1 cellular context compared by ENCODE assay signal in genomic region chr3:32821686-32822296, GRCh38.
TF ChIP-seq lines count a peak whose summit lies in the region.

No MANE protein-coding gene starts in this region.

TF ChIP-seq in HepG2, 621 proteins besides CTCF, POLR2A, EP300 and RAD21 (continued from another document):
- 0 out of 2 replicates have a peak, but pooled peaks have one; percentile 32 for TF ChIP-seq PATZ1 (CRISPR knock-in tag; IDR thresholded peaks at IDR 0.05)
- 0 out of 2 replicates have a peak, but pooled peaks have one; percentile 6 for TF ChIP-seq NR2C2 (CRISPR knock-in tag; IDR thresholded peaks at IDR 0.05; ENCODE audit: borderline replicate concordance)
- 0 out of 2 replicates have a peak, but pooled peaks have one; percentile 22 for TF ChIP-seq ZNF558 (CRISPR knock-in tag; IDR thresholded peaks at IDR 0.05; ENCODE audit: borderline replicate concordance)
- TF ChIP-seq RBM22 (optimal IDR thresholded peaks at IDR 0.05; ENCODE audit: low read length): peak; percentile 96
- peak; percentile 34; the same call in 1 of the 2 replicates for TF ChIP-seq TFDP2 (CRISPR knock-in tag; IDR thresholded peaks at IDR 0.05)
- peak; percentile 44; the same call in 1 of the 2 replicates for TF ChIP-seq KMT2A (CRISPR knock-in tag; IDR thresholded peaks at IDR 0.05)
- TF ChIP-seq NR3C1 (CRISPR knock-in tag; IDR thresholded peaks at IDR 0.05): no peak
- no peak for TF ChIP-seq SRSF1 (optimal IDR thresholded peaks at IDR 0.05; ENCODE audit: low read depth, low read length)
- TF ChIP-seq RBFOX2 (IDR thresholded peaks at IDR 0.05; ENCODE audit: low read depth, low read length): peak; percentile 84
- 0 out of 2 replicates have a peak, but pooled peaks have one; percentile 70 for TF ChIP-seq MLLT10 (CRISPR knock-in tag; IDR thresholded peaks at IDR 0.05)
- peak; percentile 30; the same call in 1 of the 2 replicates for TF ChIP-seq ZNF142 (CRISPR knock-in tag; IDR thresholded peaks at IDR 0.05)
- 0 out of 2 replicates have a peak, but pooled peaks have one; percentile 19 for TF ChIP-seq MED13 (CRISPR knock-in tag; IDR thresholded peaks at IDR 0.05)
- peak; percentile 33; the same call in 1 of the 2 replicates for TF ChIP-seq SALL1 (CRISPR knock-in tag; IDR thresholded peaks at IDR 0.05)
- TF ChIP-seq UBTF (CRISPR knock-in tag; IDR thresholded peaks at IDR 0.05): peak; percentile 87; the same call in 1 of the 2 replicates
- 0 out of 2 replicates have a peak, but pooled peaks have one; percentile 20 for TF ChIP-seq ARNT2 (CRISPR knock-in tag; IDR thresholded peaks at IDR 0.05; ENCODE audit: low read depth)
- TF ChIP-seq ZNF687 (CRISPR knock-in tag; IDR thresholded peaks at IDR 0.05): peak; percentile 38
- peak; percentile 98 for TF ChIP-seq AGO2 (optimal IDR thresholded peaks at IDR 0.05; ENCODE audit: low read depth, low read length)
- TF ChIP-seq TRIM22 (IDR thresholded peaks at IDR 0.05): no peak
- no peak for TF ChIP-seq ZNF547 (CRISPR knock-in tag; IDR thresholded peaks at IDR 0.05)
- peak; percentile 60; the same call in 1 of the 2 replicates for TF ChIP-seq SRY (CRISPR knock-in tag; IDR thresholded peaks at IDR 0.05)
- TF ChIP-seq ZFX (CRISPR knock-in tag; IDR thresholded peaks at IDR 0.05; ENCODE audit: low read depth): peak; percentile 3; the same call in 1 of the 2 replicates
- 0 out of 2 replicates have a peak, but pooled peaks have one; percentile 4 for TF ChIP-seq HDAC1 (CRISPR knock-in tag; IDR thresholded peaks at IDR 0.05)
- peak; percentile 38; the same call in 1 of the 2 replicates for TF ChIP-seq ZSCAN20 (CRISPR knock-in tag; IDR thresholded peaks at IDR 0.05; ENCODE audit: borderline replicate concordance)
- peak; percentile 6; the same call in 1 of the 2 replicates for TF ChIP-seq HDAC6 (IDR thresholded peaks at IDR 0.05; ENCODE audit: low read depth, low read length)
- no peak for TF ChIP-seq ZNF644 (CRISPR knock-in tag; IDR thresholded peaks at IDR 0.05; ENCODE audit: low read depth)
- TF ChIP-seq ASH2L (IDR thresholded peaks at IDR 0.05; ENCODE audit: insufficient read length, low read depth, low read length): peak; percentile 58
- TF ChIP-seq ZFP90 (CRISPR knock-in tag; IDR thresholded peaks at IDR 0.05; ENCODE audit: borderline replicate concordance): peak; percentile 28; the same call in 1 of the 2 replicates
